Comparison of ENCODE assay signal across 8 cellular contexts in the genomic region with DNA sequence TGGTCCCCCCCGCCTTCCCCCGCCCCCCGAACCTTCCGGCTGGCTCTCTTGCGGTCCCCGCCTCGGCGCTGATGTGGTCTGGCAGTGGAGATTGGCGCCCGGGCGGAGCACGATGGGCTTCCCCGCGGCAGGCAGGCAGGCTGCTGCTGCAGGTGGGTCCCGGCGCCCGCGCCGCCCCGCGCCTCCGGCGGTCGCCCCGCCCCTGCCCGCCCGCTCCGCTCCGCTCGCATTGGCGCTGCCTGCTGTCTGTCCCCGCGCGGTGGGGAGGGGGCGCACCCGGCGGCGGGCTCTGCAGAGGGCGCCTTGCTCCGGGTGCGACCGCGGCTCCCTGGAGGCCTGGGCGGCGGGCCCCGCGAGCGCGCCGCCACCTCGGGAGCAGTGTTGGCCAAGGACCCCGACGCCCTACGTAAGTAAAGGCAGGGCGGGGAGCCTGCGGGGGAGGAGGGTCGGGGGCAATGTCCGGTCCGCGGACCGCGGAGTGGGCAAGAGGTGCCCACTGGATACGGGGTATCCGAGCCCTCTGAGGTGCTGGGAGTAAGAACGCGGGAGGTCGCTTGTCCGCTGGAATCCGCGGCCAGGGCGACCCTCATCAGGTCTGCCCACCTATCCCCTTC. TPM values are rescaled to one million over a fixed set of nuclear protein-coding genes. Genes with fewer than 3 reads are reported as not detected.
DNase-seq lines count a peak whose midpoint lies in the region; ATAC-seq lines count a peak whose summit lies in the region.

A gene with protein sequence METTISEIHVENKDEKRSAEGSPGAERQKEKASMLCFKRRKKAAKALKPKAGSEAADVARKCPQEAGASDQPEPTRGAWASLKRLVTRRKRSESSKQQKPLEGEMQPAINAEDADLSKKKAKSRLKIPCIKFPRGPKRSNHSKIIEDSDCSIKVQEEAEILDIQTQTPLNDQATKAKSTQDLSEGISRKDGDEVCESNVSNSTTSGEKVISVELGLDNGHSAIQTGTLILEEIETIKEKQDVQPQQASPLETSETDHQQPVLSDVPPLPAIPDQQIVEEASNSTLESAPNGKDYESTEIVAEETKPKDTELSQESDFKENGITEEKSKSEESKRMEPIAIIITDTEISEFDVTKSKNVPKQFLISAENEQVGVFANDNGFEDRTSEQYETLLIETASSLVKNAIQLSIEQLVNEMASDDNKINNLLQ (plus strand): TSS at position 292 of the 614 bp plus-strand sequence. CDS start 2,896 bp downstream, outside the sequence.

- no peaks in the 10 kb centered on the region for H3K9me3 Mint-ChIP-seq in naive thymus-derived CD8-positive, alpha-beta T cell
- no peaks in the 10 kb centered on the region for H3K9me3 Mint-ChIP-seq in stimulated activated memory B cell treated with anti-CD40 and anti-IgM and Interleukin-4, amounts not matched to agents 10 μg/mL and 1 μg/mL and 100 μg/mL, for 72 hours

- peaks cover 0 to 10% (median 0%) of the 10 kb centered on the region in 3 donors for H3K36me3 Mint-ChIP-seq in naive thymus-derived CD8-positive, alpha-beta T cell
- H3K36me3 Mint-ChIP-seq in stimulated activated memory B cell treated with anti-CD40 and anti-IgM and Interleukin-4, amounts not matched to agents 10 μg/mL and 1 μg/mL and 100 μg/mL, for 72 hours = peaks cover 11% of the 10 kb centered on the region

- ATAC-seq in HG02981 (IDR thresholded peaks at IDR 0.05; ENCODE audit: unreplicated experiment) = peak; percentile 64
- peak; percentile 71 for ATAC-seq in esophagus mucosa
- ATAC-seq in naive thymus-derived CD8-positive, alpha-beta T cell = peak; percentile 89 to 95
- peak; percentile 88 for ATAC-seq in stimulated activated memory B cell treated with anti-CD40 and anti-IgM and Interleukin-4, amounts not matched to agents 10 μg/mL and 1 μg/mL and 100 μg/mL, for 72 hours

- H3K27ac Mint-ChIP-seq in naive thymus-derived CD8-positive, alpha-beta T cell = peak within 1 kb of the TSS; percentile 48 to 89 (median 74)
- peak within 1 kb of the TSS; percentile 80 for H3K27ac Mint-ChIP-seq in stimulated activated memory B cell treated with anti-CD40 and anti-IgM and Interleukin-4, amounts not matched to agents 10 μg/mL and 1 μg/mL and 100 μg/mL, for 72 hours

- POLR2A ChIA-PET in naive thymus-derived CD8-positive, alpha-beta T cell (lab: Charles Lee) = interaction anchor here (1.1 to 2.9 kb wide), 3 partner anchors 38 to 40 kb away, joined by 6 to 15 read pairs (median 7); a partner anchor contains a TSS

- peak within 1 kb of the TSS; percentile 75 to 92 (median 88) for H3K4me3 Mint-ChIP-seq in naive thymus-derived CD8-positive, alpha-beta T cell
- peak within 1 kb of the TSS; percentile 81 for H3K4me3 Mint-ChIP-seq in stimulated activated memory B cell treated with anti-CD40 and anti-IgM and Interleukin-4, amounts not matched to agents 10 μg/mL and 1 μg/mL and 100 μg/mL, for 72 hours

- no peaks in the 10 kb centered on the region for H3K27me3 Mint-ChIP-seq in naive thymus-derived CD8-positive, alpha-beta T cell
- no peaks in the 10 kb centered on the region for H3K27me3 Mint-ChIP-seq in stimulated activated memory B cell treated with anti-CD40 and anti-IgM and Interleukin-4, amounts not matched to agents 10 μg/mL and 1 μg/mL and 100 μg/mL, for 72 hours

- peaks cover 17 to 43% (median 41%) of the 10 kb centered on the region in 4 donors for H3K4me1 Mint-ChIP-seq in naive thymus-derived CD8-positive, alpha-beta T cell
- peaks cover 67% of the 10 kb centered on the region for H3K4me1 Mint-ChIP-seq in stimulated activated memory B cell treated with anti-CD40 and anti-IgM and Interleukin-4, amounts not matched to agents 10 μg/mL and 1 μg/mL and 100 μg/mL, for 72 hours

- DNase-seq in NCI-H2081 (lab: John Stamatoyannopoulos, UW) = peak; percentile 81 to 86
- DNase-seq in NCI-H2081 treated with DMSO at 0.1 percent for 48 hours (lab: John Stamatoyannopoulos, UW) = no peak
- DNase-seq in NCI-H69 (lab: John Stamatoyannopoulos, UW) = peak; percentile 95
- peak; percentile 33 for DNase-seq in activated T-cell treated with anti-CD3 and anti-CD28 coated beads for 4 hours
- DNase-seq in naive thymus-derived CD8-positive, alpha-beta T cell = peak; percentile 27 to 72 (median 58)

RNA-seq across cellular contexts. Expression of the gene that starts here (rescaled TPM):
- total RNA-seq in esophagus mucosa = 0.16 TPM
- total RNA-seq in naive thymus-derived CD8-positive, alpha-beta T cell = under 1 TPM; 0.23 to 0.49 TPM
- polyA plus RNA-seq in naive thymus-derived CD8-positive, alpha-beta T cell = under 1 TPM; 0.05 to 0.38 (median 0.07) TPM

Comparison
In these comparisons a context has a peak if more than half of its experiments do, and no peak if none do; other contexts are left out.
1. Peak in ATAC-seq in esophagus mucosa; RNA of the gene not detected or under 1 TPM.
2. Peak in DNase-seq and ATAC-seq in naive thymus-derived CD8-positive, alpha-beta T cell; RNA of the gene not detected or under 1 TPM.